In the genomic region with DNA sequence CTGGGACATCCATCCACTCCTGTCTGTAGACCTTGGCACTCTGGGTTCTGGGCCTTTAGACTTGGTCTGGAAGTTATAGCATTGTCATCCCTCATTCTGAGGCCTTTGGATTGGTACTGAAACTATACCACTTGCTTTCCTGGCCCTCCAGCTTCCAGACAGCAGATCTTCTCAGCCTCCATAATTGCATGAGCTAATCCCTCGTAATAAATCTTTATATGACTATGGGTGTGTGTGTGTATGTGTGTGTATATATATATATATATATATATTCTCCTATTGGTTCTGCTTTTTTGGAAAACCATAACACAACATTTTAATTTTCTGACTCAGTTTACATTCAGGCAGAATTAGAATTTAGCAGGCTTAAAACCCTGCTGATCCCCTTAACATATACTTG, we compare ENCODE assay signal across 33 cellular contexts.
"Had no signal": no experiment of that assay in that cellular context is flagged by ENCODE, and none has a peak within 500 bp of the region (broad histone marks: within the 10 kb centered on the region; RNA-seq: fewer than 3 reads in every experiment).

No MANE protein-coding gene starts in this region.

- H3K27me3 ChIP-seq: MG63 had no signal

- H3K9me3 ChIP-seq: MG63 had no signal

- DNase-seq: Kasumi-1, KG1, MG63, MM.1S, MV-4-11, NCI-H1048, NCI-H1092, NCI-H1092 treated with DMSO at 0.1 percent for 48 hours, NCI-H1105, NCI-H1105 treated with DMSO at 0.1 percent for 48 hours, NCI-H1417 treated with DMSO at 0.1 percent for 48 hours, NCI-H1436, NCI-H1436 treated with DMSO at 0.1 percent for 48 hours, NCI-H146, NCI-H1694, NCI-H1694 treated with DMSO at 0.1 percent for 48 hours, NCI-H187, NCI-H187 treated with DMSO at 0.1 percent for 48 hours, NCI-H1930, NCI-H2029, NCI-H2029 treated with DMSO at 0.1 percent for 48 hours, NCI-H2081, NCI-H2081 treated with DMSO at 0.1 percent for 48 hours, NCI-H2107, NCI-H2171, NCI-H2171 treated with DMSO at 0.1 percent for 48 hours, NCI-H226, NCI-H345, NCI-H446, NCI-H446 treated with DMSO at 0.1 percent for 48 hours, NCI-H510A, NCI-H510A treated with DMSO at 0.1 percent for 48 hours had no signal

- H3K4me2 ChIP-seq: KMS-11 had no signal

- H3K27ac ChIP-seq: KMS-11 had no signal

- H3K9ac ChIP-seq: KMS-11 had no signal

- H3K4me3 ChIP-seq: MG63 had no signal

- H3K36me3 ChIP-seq: MG63 had no signal
